ENCODE assay signal across 1 cellular context in the genomic region with DNA sequence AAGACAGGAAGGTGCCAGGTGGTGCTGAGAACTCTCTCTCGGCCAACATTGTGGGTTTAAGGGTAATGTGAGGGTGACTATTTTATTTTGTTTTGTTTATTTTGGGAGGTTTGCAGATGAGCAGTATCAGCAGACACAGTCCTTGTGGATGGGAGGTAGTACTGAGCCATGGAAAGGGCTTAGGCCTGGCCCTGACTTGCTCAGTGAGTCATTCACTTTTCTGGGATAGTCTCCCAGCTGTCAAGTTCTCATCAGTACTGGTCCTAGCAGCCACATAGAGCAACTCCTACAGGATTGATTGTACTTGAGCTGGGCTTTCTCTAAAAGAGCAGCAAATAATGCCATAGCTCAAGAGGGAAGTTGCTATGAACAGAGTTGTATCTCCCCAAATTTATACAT.
TF ChIP-seq lines count a peak whose summit lies in the region.

No MANE protein-coding gene starts in this region.

TF ChIP-seq in GM23338, 12 proteins besides CTCF, POLR2A, EP300 and RAD21 (continued from another document):
- TF ChIP-seq, protein P1, sequence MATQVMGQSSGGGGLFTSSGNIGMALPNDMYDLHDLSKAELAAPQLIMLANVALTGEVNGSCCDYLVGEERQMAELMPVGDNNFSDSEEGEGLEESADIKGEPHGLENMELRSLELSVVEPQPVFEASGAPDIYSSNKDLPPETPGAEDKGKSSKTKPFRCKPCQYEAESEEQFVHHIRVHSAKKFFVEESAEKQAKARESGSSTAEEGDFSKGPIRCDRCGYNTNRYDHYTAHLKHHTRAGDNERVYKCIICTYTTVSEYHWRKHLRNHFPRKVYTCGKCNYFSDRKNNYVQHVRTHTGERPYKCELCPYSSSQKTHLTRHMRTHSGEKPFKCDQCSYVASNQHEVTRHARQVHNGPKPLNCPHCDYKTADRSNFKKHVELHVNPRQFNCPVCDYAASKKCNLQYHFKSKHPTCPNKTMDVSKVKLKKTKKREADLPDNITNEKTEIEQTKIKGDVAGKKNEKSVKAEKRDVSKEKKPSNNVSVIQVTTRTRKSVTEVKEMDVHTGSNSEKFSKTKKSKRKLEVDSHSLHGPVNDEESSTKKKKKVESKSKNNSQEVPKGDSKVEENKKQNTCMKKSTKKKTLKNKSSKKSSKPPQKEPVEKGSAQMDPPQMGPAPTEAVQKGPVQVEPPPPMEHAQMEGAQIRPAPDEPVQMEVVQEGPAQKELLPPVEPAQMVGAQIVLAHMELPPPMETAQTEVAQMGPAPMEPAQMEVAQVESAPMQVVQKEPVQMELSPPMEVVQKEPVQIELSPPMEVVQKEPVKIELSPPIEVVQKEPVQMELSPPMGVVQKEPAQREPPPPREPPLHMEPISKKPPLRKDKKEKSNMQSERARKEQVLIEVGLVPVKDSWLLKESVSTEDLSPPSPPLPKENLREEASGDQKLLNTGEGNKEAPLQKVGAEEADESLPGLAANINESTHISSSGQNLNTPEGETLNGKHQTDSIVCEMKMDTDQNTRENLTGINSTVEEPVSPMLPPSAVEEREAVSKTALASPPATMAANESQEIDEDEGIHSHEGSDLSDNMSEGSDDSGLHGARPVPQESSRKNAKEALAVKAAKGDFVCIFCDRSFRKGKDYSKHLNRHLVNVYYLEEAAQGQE (IDR thresholded peaks at IDR 0.05; ENCODE audit: unreplicated experiment), result no peak
- TF ChIP-seq EZH2 (IDR thresholded peaks at IDR 0.05; ENCODE audit: low read depth, unreplicated experiment) (no peak), ZNF114 (CRISPR knock-in tag; IDR thresholded peaks at IDR 0.05) (no peak), JUNB (IDR thresholded peaks at IDR 0.05; ENCODE audit: unreplicated experiment) (no peak), STAT1 (IDR thresholded peaks at IDR 0.05; ENCODE audit: unreplicated experiment) (no peak), POLR2AphosphoS5 (IDR thresholded peaks at IDR 0.05; ENCODE audit: low read depth) (no peak), ZNF331 (CRISPR knock-in tag; IDR thresholded peaks at IDR 0.05; ENCODE audit: low read depth) (no peak), EZH2phosphoT487 (IDR thresholded peaks at IDR 0.05; ENCODE audit: unreplicated experiment) (no peak)
- TF ChIP-seq, protein P2, sequence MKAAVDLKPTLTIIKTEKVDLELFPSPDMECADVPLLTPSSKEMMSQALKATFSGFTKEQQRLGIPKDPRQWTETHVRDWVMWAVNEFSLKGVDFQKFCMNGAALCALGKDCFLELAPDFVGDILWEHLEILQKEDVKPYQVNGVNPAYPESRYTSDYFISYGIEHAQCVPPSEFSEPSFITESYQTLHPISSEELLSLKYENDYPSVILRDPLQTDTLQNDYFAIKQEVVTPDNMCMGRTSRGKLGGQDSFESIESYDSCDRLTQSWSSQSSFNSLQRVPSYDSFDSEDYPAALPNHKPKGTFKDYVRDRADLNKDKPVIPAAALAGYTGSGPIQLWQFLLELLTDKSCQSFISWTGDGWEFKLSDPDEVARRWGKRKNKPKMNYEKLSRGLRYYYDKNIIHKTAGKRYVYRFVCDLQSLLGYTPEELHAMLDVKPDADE (IDR thresholded peaks at IDR 0.05), result no peak
- TF ChIP-seq, protein P3, sequence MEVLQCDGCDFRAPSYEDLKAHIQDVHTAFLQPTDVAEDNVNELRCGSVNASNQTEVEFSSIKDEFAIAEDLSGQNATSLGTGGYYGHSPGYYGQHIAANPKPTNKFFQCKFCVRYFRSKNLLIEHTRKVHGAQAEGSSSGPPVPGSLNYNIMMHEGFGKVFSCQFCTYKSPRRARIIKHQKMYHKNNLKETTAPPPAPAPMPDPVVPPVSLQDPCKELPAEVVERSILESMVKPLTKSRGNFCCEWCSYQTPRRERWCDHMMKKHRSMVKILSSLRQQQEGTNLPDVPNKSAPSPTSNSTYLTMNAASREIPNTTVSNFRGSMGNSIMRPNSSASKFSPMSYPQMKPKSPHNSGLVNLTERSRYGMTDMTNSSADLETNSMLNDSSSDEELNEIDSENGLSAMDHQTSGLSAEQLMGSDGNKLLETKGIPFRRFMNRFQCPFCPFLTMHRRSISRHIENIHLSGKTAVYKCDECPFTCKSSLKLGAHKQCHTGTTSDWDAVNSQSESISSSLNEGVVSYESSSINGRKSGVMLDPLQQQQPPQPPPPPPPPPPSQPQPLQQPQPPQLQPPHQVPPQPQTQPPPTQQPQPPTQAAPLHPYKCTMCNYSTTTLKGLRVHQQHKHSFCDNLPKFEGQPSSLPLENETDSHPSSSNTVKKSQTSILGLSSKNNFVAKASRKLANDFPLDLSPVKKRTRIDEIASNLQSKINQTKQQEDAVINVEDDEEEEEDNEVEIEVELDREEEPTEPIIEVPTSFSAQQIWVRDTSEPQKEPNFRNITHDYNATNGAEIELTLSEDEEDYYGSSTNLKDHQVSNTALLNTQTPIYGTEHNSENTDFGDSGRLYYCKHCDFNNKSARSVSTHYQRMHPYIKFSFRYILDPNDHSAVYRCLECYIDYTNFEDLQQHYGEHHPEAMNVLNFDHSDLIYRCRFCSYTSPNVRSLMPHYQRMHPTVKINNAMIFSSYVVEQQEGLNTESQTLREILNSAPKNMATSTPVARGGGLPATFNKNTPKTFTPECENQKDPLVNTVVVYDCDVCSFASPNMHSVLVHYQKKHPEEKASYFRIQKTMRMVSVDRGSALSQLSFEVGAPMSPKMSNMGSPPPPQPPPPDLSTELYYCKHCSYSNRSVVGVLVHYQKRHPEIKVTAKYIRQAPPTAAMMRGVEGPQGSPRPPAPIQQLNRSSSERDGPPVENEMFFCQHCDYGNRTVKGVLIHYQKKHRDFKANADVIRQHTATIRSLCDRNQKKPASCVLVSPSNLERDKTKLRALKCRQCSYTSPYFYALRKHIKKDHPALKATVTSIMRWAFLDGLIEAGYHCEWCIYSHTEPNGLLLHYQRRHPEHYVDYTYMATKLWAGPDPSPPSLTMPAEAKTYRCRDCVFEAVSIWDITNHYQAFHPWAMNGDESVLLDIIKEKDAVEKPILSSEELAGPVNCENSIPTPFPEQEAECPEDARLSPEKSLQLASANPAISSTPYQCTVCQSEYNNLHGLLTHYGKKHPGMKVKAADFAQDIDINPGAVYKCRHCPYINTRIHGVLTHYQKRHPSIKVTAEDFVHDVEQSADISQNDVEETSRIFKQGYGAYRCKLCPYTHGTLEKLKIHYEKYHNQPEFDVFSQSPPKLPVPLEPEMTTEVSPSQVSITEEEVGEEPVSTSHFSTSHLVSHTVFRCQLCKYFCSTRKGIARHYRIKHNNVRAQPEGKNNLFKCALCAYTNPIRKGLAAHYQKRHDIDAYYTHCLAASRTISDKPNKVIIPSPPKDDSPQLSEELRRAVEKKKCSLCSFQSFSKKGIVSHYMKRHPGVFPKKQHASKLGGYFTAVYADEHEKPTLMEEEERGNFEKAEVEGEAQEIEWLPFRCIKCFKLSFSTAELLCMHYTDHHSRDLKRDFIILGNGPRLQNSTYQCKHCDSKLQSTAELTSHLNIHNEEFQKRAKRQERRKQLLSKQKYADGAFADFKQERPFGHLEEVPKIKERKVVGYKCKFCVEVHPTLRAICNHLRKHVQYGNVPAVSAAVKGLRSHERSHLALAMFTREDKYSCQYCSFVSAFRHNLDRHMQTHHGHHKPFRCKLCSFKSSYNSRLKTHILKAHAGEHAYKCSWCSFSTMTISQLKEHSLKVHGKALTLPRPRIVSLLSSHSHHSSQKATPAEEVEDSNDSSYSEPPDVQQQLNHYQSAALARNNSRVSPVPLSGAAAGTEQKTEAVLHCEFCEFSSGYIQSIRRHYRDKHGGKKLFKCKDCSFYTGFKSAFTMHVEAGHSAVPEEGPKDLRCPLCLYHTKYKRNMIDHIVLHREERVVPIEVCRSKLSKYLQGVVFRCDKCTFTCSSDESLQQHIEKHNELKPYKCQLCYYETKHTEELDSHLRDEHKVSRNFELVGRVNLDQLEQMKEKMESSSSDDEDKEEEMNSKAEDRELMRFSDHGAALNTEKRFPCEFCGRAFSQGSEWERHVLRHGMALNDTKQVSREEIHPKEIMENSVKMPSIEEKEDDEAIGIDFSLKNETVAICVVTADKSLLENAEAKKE (CRISPR knock-in tag; IDR thresholded peaks at IDR 0.05), result no peak
